ENCODE assay signal across 16 cellular contexts in the genomic region with DNA sequence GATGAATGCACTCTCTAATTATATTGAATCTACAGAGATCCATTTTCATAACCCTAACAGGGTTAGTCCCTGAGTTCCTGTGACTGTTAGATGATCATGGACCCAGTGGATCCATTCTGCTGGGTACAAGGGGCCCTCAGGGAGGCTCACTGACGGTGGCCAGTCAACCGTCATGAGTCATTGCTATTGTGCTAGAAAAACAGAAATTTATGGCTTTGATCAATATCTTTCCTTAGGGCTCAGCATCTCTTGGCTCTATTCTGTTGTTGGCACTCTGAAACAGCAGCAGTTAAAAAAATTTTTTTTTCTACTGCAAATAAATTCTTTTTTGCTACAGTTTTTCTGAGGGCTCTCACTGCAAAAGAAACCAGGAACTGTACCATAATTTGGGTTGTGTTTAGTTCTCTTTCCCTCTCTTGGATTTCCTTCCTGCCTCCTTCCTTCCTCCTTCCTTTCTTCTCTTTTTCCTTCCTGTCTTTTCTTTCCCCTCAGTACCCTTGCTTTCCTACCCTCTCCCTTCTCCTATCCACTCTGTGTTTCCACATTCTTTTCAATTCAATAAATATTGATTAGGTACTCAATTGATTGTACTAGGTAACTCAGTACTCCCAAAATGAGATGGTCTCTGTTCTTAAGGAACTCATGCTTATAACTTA. TPM values are rescaled to one million over a fixed set of nuclear protein-coding genes. Genes with fewer than 3 reads are reported as not detected.
A peak's percentile ranks its signal among the peaks of the same experiment; 100 is the strongest.
DNase-seq lines count a peak whose midpoint lies in the region; ATAC-seq and TF ChIP-seq lines count a peak whose summit lies in the region.
"Had no signal": no experiment of that assay in that cellular context is flagged by ENCODE, and none has a peak within 500 bp of the region (broad histone marks: within the 10 kb centered on the region; RNA-seq: fewer than 3 reads in every experiment).

No MANE protein-coding gene starts in this region.

- H3K27me3 Mint-ChIP-seq in brain (peaks cover 3% of the 10 kb centered on the region), nephron progenitor cell (ENCODE audit: low read depth, poor library complexity) (peaks cover 15% of the 10 kb centered on the region)

- H3K27ac Mint-ChIP-seq in brain, result peak overlapping the region in 4 of 5 experiments; percentile 14 to 94 (median 90)
- H3K27ac Mint-ChIP-seq in nephron progenitor cell, result peak overlapping the region; percentile 64
- H3K27ac Mint-ChIP-seq: T-cell had no signal

- H3K4me1 Mint-ChIP-seq in brain, result peaks cover 93% of the 10 kb centered on the region
- H3K4me1 Mint-ChIP-seq in nephron progenitor cell, result peaks cover 42% of the 10 kb centered on the region
- H3K4me1 Mint-ChIP-seq: T-cell had no signal

- CTCF ChIA-PET in HEK293 (lab: Yijun Ruan, JAX), result interaction anchor here (2.8 kb wide), 1 partner anchor 112 kb away, joined by 13 read pairs; no protein-coding TSS in a partner anchor

- POLR2A ChIA-PET in HEK293 (lab: Yijun Ruan, JAX), result no interaction called here

- H3K36me3 ChIP-seq in BLaER1 (no peaks in the 10 kb centered on the region), HEK293 (ENCODE audit: control insufficient read depth in 2 of 2, insufficient read depth in 1 of 2, low read length in 2 of 2) (no peaks in the 10 kb centered on the region), heart left ventricle (no peaks in the 10 kb centered on the region)
- H3K36me3 ChIP-seq: Peyer's patch had no signal

- ATAC-seq in heart left ventricle, result no peak
- ATAC-seq: A549, Right ventricle myocardium inferior, T-cell had no signal

- H3K9ac ChIP-seq in BLaER1, result no peak overlapping the region
- H3K9ac ChIP-seq: KMS-11 had no signal

- H3K36me3 Mint-ChIP-seq in brain (no peaks in the 10 kb centered on the region), nephron progenitor cell (ENCODE audit: low read depth) (no peaks in the 10 kb centered on the region)
- H3K36me3 Mint-ChIP-seq: T-cell had no signal

- peak overlapping the region; percentile 51 for H3K4me2 ChIP-seq in BLaER1
- H3K4me2 ChIP-seq: A549, KMS-11 had no signal

- H3K9me3 ChIP-seq in BLaER1 (no peaks in the 10 kb centered on the region), HEK293 (ENCODE audit: control insufficient read depth, insufficient read depth, low read depth, low read length) (no peaks in the 10 kb centered on the region), heart left ventricle (no peaks in the 10 kb centered on the region)
- H3K9me3 ChIP-seq: A549, Peyer's patch had no signal

- intact Hi-C loops in heart left ventricle (cut with DNase I), result no loop called here

- no peak for TF ChIP-seq POLR2A in heart left ventricle (IDR thresholded peaks at IDR 0.05)

- H3K4me1 ChIP-seq in BLaER1 (peaks cover 30% of the 10 kb centered on the region), HEK293 (ENCODE audit: control insufficient read depth, insufficient read depth, low read length) (no peaks in the 10 kb centered on the region; the same call in 1 of the 2 replicates), heart left ventricle (no peaks in the 10 kb centered on the region)
- H3K4me1 ChIP-seq: Peyer's patch had no signal

- H3K27ac ChIP-seq in BLaER1 (0 out of 2 replicates have a peak overlapping the region, but pooled peaks have one; percentile 3), HEK293 (ENCODE audit: extremely low read depth, low read depth, low read length) (no peak overlapping the region), heart left ventricle (no peak overlapping the region)
- H3K27ac ChIP-seq: A549, KMS-11, Peyer's patch had no signal

- no peaks in the 10 kb centered on the region for H4K20me1 ChIP-seq in BLaER1

- H3K4me3 ChIP-seq in BLaER1 (no peak overlapping the region), HEK293 (ENCODE audit: low read depth, low read length) (no peak overlapping the region), heart left ventricle (no peak overlapping the region)
- H3K4me3 ChIP-seq: A549, Peyer's patch had no signal

- 70 to 78% (median 71%) methylated on average over 2 of the region's 2 CpGs for WGBS in heart left ventricle, 4 donors

- H3K4me3 Mint-ChIP-seq in brain, result no peak overlapping the region
- no peak overlapping the region for H3K4me3 Mint-ChIP-seq in nephron progenitor cell
- H3K4me3 Mint-ChIP-seq: T-cell had no signal

- DNase-seq in nephron progenitor cell (no peak), SKM-1 treated with dmso at 0.1 percent for 144 hours (lab: John Stamatoyannopoulos, UW; ENCODE audit: unreplicated experiment) (no peak), heart left ventricle (no peak), GM10266 (ENCODE audit: extremely low spot score) (no peak)
- DNase-seq: COR-L47, NCI-H1092, NCI-H146, NCI-H446 treated with DMSO at 0.1 percent for 48 hours, Peyer's patch, T-cell had no signal

- H3K27me3 ChIP-seq in BLaER1, result no peaks in the 10 kb centered on the region
- peaks cover 0 to 27% (median 14%) of the 10 kb centered on the region in 9 donors for H3K27me3 ChIP-seq in heart left ventricle
- H3K27me3 ChIP-seq: Peyer's patch had no signal

- H3K9me3 Mint-ChIP-seq in brain, result no peaks in the 10 kb centered on the region
- H3K9me3 Mint-ChIP-seq in nephron progenitor cell, result no peaks in the 10 kb centered on the region
- H3K9me3 Mint-ChIP-seq: T-cell had no signal

- no peak for TF ChIP-seq CTCF in HEK293 (tag by site-specific recombination; IDR thresholded peaks at IDR 0.05)
- TF ChIP-seq CTCF in brain (conservative IDR thresholded peaks at IDR 0.05), result no peak
- no peak for TF ChIP-seq CTCF in nephron progenitor cell (IDR thresholded peaks at IDR 0.05)
- no peak for TF ChIP-seq CTCF in heart left ventricle (IDR thresholded peaks at IDR 0.05)
- TF ChIP-seq CTCF in GM10266 (IDR thresholded peaks at IDR 0.05; ENCODE audit: control insufficient read depth, insufficient read depth, low read depth, missing control alignments), result no peak

TF ChIP-seq in HEK293, 187 proteins besides CTCF, POLR2A, EP300 and RAD21 (continues in another document):
- TF ChIP-seq OSR2 (tag by site-specific recombination; IDR thresholded peaks at IDR 0.05) (peak; percentile 34; the same call in 1 of the 2 replicates), ZNF366 (tag by site-specific recombination; conservative IDR thresholded peaks at IDR 0.05) (peak; percentile 75), HIC1 (tag by site-specific recombination; IDR thresholded peaks at IDR 0.05) (no peak), ZNF394 (tag by site-specific recombination; IDR thresholded peaks at IDR 0.05; ENCODE audit: borderline replicate concordance) (no peak)
- TF ChIP-seq, protein P1, sequence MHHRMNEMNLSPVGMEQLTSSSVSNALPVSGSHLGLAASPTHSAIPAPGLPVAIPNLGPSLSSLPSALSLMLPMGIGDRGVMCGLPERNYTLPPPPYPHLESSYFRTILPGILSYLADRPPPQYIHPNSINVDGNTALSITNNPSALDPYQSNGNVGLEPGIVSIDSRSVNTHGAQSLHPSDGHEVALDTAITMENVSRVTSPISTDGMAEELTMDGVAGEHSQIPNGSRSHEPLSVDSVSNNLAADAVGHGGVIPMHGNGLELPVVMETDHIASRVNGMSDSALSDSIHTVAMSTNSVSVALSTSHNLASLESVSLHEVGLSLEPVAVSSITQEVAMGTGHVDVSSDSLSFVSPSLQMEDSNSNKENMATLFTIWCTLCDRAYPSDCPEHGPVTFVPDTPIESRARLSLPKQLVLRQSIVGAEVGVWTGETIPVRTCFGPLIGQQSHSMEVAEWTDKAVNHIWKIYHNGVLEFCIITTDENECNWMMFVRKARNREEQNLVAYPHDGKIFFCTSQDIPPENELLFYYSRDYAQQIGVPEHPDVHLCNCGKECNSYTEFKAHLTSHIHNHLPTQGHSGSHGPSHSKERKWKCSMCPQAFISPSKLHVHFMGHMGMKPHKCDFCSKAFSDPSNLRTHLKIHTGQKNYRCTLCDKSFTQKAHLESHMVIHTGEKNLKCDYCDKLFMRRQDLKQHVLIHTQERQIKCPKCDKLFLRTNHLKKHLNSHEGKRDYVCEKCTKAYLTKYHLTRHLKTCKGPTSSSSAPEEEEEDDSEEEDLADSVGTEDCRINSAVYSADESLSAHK (tag by site-specific recombination; IDR thresholded peaks at IDR 0.05), result no peak

RNA-seq across cellular contexts. Expression of gene UTP25, which starts 49.5 kb away (rescaled TPM):
- polyA plus RNA-seq in brain (ENCODE audit: insufficient read depth, low read depth, low replicate concordance) (3.1 TPM), heart left ventricle (1 to 10 TPM in 1 of 2 donors, under 1 TPM in 1; 0.76 to 2.9 TPM)
- total RNA-seq in heart left ventricle, result 1 to 10 TPM; 1.6 to 5.5 (median 3.6) TPM
